1 cellular context compared by ENCODE assay signal in the genomic region with DNA sequence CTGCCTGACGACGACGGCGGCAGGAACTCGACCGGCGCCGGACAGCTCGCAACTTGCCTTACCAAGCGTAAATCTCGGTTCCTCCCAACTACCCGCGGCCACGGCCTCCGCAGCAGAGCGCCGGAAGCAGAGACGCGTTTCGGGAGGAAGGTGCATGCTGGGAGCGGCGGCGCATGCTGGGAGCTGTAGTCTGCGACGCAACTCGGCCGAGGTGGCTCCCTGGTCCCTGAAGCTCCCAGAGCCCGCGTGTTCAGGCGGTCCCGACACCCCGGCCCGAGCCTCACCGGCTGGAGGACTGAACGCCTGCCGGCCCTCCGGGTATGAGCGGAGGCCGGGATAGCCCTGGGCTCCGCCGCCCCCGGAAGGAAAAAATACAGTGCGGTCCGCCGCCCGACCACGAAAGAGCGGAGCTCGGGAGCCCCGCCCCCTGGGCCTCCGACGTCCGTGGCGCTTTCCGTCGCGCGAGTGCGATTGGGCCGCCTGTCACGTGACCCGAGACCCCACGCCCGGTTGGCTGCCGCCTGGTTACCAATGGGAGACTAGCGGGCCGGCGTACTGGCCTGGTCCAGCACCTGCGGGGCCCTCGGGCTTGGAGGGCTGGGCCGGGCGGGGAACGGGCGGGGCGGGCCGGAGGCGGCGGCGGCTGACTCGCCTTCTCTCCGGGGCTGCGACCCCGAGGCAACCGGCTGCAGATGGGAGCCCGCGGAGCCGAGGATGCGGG.
TF ChIP-seq lines count a peak whose summit lies in the region.

A gene with protein sequence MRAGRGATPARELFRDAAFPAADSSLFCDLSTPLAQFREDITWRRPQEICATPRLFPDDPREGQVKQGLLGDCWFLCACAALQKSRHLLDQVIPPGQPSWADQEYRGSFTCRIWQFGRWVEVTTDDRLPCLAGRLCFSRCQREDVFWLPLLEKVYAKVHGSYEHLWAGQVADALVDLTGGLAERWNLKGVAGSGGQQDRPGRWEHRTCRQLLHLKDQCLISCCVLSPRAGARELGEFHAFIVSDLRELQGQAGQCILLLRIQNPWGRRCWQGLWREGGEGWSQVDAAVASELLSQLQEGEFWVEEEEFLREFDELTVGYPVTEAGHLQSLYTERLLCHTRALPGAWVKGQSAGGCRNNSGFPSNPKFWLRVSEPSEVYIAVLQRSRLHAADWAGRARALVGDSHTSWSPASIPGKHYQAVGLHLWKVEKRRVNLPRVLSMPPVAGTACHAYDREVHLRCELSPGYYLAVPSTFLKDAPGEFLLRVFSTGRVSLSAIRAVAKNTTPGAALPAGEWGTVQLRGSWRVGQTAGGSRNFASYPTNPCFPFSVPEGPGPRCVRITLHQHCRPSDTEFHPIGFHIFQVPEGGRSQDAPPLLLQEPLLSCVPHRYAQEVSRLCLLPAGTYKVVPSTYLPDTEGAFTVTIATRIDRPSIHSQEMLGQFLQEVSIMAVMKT (plus strand): TSS at position 537 of the 721 bp plus-strand sequence. CDS start 178 bp downstream, at position 715.

TF ChIP-seq in HepG2, 621 proteins besides CTCF, POLR2A, EP300 and RAD21 (continued from another document and continues in another):
- TF ChIP-seq SETDB1 (CRISPR knock-in tag; IDR thresholded peaks at IDR 0.05; ENCODE audit: borderline replicate concordance) (no peak), FOXK2 (IDR thresholded peaks at IDR 0.05) (no peak), ZNF883 (CRISPR knock-in tag; IDR thresholded peaks at IDR 0.05; ENCODE audit: not compliant biosample characterization) (peak; percentile 78), NBN (conservative IDR thresholded peaks at IDR 0.05) (no peak), ZNF121 (CRISPR knock-in tag; IDR thresholded peaks at IDR 0.05) (no peak), ZMYM3 (CRISPR knock-in tag; IDR thresholded peaks at IDR 0.05) (no peak), ZNF878 (CRISPR knock-in tag; IDR thresholded peaks at IDR 0.05) (peak; percentile 14; the same call in 1 of the 2 replicates), ZC3H4 (CRISPR knock-in tag; IDR thresholded peaks at IDR 0.05; ENCODE audit: borderline replicate concordance) (no peak), MZF1 (CRISPR knock-in tag; IDR thresholded peaks at IDR 0.05; ENCODE audit: borderline replicate concordance) (no peak), ZNF614 (CRISPR knock-in tag; IDR thresholded peaks at IDR 0.05; ENCODE audit: borderline replicate concordance) (peak; percentile 85; the same call in 1 of the 2 replicates), SAP130 (CRISPR knock-in tag; IDR thresholded peaks at IDR 0.05; ENCODE audit: low read depth) (peak; percentile 96), NRL (CRISPR knock-in tag; IDR thresholded peaks at IDR 0.05; ENCODE audit: borderline replicate concordance) (peak; percentile 16; the same call in 1 of the 2 replicates), ZNF205 (CRISPR knock-in tag; IDR thresholded peaks at IDR 0.05) (peak; percentile 26; the same call in 1 of the 2 replicates)
- TF ChIP-seq, protein P1, sequence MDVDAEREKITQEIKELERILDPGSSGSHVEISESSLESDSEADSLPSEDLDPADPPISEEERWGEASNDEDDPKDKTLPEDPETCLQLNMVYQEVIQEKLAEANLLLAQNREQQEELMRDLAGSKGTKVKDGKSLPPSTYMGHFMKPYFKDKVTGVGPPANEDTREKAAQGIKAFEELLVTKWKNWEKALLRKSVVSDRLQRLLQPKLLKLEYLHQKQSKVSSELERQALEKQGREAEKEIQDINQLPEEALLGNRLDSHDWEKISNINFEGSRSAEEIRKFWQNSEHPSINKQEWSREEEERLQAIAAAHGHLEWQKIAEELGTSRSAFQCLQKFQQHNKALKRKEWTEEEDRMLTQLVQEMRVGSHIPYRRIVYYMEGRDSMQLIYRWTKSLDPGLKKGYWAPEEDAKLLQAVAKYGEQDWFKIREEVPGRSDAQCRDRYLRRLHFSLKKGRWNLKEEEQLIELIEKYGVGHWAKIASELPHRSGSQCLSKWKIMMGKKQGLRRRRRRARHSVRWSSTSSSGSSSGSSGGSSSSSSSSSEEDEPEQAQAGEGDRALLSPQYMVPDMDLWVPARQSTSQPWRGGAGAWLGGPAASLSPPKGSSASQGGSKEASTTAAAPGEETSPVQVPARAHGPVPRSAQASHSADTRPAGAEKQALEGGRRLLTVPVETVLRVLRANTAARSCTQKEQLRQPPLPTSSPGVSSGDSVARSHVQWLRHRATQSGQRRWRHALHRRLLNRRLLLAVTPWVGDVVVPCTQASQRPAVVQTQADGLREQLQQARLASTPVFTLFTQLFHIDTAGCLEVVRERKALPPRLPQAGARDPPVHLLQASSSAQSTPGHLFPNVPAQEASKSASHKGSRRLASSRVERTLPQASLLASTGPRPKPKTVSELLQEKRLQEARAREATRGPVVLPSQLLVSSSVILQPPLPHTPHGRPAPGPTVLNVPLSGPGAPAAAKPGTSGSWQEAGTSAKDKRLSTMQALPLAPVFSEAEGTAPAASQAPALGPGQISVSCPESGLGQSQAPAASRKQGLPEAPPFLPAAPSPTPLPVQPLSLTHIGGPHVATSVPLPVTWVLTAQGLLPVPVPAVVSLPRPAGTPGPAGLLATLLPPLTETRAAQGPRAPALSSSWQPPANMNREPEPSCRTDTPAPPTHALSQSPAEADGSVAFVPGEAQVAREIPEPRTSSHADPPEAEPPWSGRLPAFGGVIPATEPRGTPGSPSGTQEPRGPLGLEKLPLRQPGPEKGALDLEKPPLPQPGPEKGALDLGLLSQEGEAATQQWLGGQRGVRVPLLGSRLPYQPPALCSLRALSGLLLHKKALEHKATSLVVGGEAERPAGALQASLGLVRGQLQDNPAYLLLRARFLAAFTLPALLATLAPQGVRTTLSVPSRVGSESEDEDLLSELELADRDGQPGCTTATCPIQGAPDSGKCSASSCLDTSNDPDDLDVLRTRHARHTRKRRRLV (CRISPR knock-in tag; IDR thresholded peaks at IDR 0.05), result peak; percentile 96; the same call in 1 of the 2 replicates
- TF ChIP-seq, protein P2, sequence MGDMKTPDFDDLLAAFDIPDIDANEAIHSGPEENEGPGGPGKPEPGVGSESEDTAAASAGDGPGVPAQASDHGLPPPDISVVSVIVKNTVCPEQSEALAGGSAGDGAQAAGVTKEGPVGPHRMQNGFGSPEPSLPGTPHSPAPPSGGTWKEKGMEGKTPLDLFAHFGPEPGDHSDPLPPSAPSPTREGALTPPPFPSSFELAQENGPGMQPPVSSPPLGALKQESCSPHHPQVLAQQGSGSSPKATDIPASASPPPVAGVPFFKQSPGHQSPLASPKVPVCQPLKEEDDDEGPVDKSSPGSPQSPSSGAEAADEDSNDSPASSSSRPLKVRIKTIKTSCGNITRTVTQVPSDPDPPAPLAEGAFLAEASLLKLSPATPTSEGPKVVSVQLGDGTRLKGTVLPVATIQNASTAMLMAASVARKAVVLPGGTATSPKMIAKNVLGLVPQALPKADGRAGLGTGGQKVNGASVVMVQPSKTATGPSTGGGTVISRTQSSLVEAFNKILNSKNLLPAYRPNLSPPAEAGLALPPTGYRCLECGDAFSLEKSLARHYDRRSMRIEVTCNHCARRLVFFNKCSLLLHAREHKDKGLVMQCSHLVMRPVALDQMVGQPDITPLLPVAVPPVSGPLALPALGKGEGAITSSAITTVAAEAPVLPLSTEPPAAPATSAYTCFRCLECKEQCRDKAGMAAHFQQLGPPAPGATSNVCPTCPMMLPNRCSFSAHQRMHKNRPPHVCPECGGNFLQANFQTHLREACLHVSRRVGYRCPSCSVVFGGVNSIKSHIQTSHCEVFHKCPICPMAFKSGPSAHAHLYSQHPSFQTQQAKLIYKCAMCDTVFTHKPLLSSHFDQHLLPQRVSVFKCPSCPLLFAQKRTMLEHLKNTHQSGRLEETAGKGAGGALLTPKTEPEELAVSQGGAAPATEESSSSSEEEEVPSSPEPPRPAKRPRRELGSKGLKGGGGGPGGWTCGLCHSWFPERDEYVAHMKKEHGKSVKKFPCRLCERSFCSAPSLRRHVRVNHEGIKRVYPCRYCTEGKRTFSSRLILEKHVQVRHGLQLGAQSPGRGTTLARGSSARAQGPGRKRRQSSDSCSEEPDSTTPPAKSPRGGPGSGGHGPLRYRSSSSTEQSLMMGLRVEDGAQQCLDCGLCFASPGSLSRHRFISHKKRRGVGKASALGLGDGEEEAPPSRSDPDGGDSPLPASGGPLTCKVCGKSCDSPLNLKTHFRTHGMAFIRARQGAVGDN (CRISPR knock-in tag; IDR thresholded peaks at IDR 0.05), result peak; percentile 86
- TF ChIP-seq, protein P3, sequence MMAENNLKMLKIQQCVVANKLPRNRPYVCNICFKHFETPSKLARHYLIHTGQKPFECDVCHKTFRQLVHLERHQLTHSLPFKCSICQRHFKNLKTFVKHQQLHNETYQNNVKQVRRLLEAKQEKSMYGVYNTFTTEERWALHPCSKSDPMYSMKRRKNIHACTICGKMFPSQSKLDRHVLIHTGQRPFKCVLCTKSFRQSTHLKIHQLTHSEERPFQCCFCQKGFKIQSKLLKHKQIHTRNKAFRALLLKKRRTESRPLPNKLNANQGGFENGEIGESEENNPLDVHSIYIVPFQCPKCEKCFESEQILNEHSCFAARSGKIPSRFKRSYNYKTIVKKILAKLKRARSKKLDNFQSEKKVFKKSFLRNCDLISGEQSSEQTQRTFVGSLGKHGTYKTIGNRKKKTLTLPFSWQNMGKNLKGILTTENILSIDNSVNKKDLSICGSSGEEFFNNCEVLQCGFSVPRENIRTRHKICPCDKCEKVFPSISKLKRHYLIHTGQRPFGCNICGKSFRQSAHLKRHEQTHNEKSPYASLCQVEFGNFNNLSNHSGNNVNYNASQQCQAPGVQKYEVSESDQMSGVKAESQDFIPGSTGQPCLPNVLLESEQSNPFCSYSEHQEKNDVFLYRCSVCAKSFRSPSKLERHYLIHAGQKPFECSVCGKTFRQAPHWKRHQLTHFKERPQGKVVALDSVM (CRISPR knock-in tag; IDR thresholded peaks at IDR 0.05), result no peak; the same call in 1 of the 2 replicates
- TF ChIP-seq, protein P4, sequence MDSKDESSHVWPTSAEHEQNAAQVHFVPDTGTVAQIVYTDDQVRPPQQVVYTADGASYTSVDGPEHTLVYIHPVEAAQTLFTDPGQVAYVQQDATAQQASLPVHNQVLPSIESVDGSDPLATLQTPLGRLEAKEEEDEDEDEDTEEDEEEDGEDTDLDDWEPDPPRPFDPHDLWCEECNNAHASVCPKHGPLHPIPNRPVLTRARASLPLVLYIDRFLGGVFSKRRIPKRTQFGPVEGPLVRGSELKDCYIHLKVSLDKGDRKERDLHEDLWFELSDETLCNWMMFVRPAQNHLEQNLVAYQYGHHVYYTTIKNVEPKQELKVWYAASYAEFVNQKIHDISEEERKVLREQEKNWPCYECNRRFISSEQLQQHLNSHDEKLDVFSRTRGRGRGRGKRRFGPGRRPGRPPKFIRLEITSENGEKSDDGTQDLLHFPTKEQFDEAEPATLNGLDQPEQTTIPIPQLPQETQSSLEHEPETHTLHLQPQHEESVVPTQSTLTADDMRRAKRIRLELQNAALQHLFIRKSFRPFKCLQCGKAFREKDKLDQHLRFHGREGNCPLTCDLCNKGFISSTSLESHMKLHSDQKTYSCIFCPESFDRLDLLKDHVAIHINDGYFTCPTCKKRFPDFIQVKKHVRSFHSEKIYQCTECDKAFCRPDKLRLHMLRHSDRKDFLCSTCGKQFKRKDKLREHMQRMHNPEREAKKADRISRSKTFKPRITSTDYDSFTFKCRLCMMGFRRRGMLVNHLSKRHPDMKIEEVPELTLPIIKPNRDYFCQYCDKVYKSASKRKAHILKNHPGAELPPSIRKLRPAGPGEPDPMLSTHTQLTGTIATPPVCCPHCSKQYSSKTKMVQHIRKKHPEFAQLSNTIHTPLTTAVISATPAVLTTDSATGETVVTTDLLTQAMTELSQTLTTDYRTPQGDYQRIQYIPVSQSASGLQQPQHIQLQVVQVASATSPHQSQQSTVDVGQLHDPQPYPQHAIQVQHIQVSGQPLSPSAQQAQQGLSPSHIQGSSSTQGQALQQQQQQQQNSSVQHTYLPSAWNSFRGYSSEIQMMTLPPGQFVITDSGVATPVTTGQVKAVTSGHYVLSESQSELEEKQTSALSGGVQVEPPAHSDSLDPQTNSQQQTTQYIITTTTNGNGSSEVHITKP (CRISPR knock-in tag; IDR thresholded peaks at IDR 0.05; ENCODE audit: low read depth), result peak; percentile 80
- TF ChIP-seq, protein P5, sequence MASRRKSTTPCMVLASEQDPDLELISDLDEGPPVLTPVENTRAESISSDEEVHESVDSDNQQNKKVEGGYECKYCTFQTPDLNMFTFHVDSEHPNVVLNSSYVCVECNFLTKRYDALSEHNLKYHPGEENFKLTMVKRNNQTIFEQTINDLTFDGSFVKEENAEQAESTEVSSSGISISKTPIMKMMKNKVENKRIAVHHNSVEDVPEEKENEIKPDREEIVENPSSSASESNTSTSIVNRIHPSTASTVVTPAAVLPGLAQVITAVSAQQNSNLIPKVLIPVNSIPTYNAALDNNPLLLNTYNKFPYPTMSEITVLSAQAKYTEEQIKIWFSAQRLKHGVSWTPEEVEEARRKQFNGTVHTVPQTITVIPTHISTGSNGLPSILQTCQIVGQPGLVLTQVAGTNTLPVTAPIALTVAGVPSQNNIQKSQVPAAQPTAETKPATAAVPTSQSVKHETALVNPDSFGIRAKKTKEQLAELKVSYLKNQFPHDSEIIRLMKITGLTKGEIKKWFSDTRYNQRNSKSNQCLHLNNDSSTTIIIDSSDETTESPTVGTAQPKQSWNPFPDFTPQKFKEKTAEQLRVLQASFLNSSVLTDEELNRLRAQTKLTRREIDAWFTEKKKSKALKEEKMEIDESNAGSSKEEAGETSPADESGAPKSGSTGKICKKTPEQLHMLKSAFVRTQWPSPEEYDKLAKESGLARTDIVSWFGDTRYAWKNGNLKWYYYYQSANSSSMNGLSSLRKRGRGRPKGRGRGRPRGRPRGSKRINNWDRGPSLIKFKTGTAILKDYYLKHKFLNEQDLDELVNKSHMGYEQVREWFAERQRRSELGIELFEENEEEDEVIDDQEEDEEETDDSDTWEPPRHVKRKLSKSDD (CRISPR knock-in tag; IDR thresholded peaks at IDR 0.05; ENCODE audit: low read depth), result peak; percentile 67
- TF ChIP-seq, protein P6, sequence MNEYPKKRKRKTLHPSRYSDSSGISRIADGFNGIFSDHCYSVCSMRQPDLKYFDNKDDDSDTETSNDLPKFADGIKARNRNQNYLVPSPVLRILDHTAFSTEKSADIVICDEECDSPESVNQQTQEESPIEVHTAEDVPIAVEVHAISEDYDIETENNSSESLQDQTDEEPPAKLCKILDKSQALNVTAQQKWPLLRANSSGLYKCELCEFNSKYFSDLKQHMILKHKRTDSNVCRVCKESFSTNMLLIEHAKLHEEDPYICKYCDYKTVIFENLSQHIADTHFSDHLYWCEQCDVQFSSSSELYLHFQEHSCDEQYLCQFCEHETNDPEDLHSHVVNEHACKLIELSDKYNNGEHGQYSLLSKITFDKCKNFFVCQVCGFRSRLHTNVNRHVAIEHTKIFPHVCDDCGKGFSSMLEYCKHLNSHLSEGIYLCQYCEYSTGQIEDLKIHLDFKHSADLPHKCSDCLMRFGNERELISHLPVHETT (CRISPR knock-in tag; conservative IDR thresholded peaks at IDR 0.05), result peak; percentile 90
- TF ChIP-seq, protein P7, sequence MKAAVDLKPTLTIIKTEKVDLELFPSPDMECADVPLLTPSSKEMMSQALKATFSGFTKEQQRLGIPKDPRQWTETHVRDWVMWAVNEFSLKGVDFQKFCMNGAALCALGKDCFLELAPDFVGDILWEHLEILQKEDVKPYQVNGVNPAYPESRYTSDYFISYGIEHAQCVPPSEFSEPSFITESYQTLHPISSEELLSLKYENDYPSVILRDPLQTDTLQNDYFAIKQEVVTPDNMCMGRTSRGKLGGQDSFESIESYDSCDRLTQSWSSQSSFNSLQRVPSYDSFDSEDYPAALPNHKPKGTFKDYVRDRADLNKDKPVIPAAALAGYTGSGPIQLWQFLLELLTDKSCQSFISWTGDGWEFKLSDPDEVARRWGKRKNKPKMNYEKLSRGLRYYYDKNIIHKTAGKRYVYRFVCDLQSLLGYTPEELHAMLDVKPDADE (CRISPR knock-in tag; IDR thresholded peaks at IDR 0.05), result no peak
- TF ChIP-seq, protein P8, sequence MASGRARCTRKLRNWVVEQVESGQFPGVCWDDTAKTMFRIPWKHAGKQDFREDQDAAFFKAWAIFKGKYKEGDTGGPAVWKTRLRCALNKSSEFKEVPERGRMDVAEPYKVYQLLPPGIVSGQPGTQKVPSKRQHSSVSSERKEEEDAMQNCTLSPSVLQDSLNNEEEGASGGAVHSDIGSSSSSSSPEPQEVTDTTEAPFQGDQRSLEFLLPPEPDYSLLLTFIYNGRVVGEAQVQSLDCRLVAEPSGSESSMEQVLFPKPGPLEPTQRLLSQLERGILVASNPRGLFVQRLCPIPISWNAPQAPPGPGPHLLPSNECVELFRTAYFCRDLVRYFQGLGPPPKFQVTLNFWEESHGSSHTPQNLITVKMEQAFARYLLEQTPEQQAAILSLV (CRISPR knock-in tag; IDR thresholded peaks at IDR 0.05; ENCODE audit: borderline replicate concordance), result peak; percentile 79; the same call in 1 of the 2 replicates
